ENCODE assay signal across 8 cellular contexts in genomic region chr2:111662771-111663470, GRCh38.
DNase-seq lines count a peak whose midpoint lies in the region; ATAC-seq and TF ChIP-seq lines count a peak whose summit lies in the region.

No MANE protein-coding gene starts in this region.

- peaks cover 9% of the 10 kb centered on the region for H3K4me1 Mint-ChIP-seq in activated T-helper 2 cell treated with anti-CD3 and anti-CD28 coated beads, Interferon-gamma antibody, Interleukin-2, Interleukin-4, amounts not matched to agents 10 μg/mL and 5 μg/mL and 100 μg/mL, durations not matched to agents 14 hours and 24 hours and 36 hours (ENCODE audit: low read depth)
- peaks cover 33% of the 10 kb centered on the region for H3K4me1 Mint-ChIP-seq in type B pancreatic cell (ENCODE audit: unreplicated experiment)

- peak overlapping the region; percentile 27 for H3K27ac Mint-ChIP-seq in activated T-helper 2 cell treated with anti-CD3 and anti-CD28 coated beads, Interferon-gamma antibody, Interleukin-2, Interleukin-4, amounts not matched to agents 10 μg/mL and 5 μg/mL and 100 μg/mL, durations not matched to agents 14 hours and 24 hours and 36 hours
- H3K27ac Mint-ChIP-seq in type B pancreatic cell, result no peak overlapping the region

- DNase-seq in activated T-helper 2 cell treated with anti-CD3 and anti-CD28 coated beads, Interferon-gamma antibody, Interleukin-2, Interleukin-4, amounts not matched to agents 10 μg/mL and 5 μg/mL and 100 μg/mL, durations not matched to agents 14 hours and 24 hours and 36 hours (ENCODE audit: low spot score), result peak; percentile 14
- DNase-seq in stimulated activated CD4-positive, alpha-beta T cell treated with anti-CD3 and anti-CD28 coated beads, Interleukin-4, amount 100 ng/mL, for 24 hours, result peak; percentile 60
- DNase-seq in type B pancreatic cell (ENCODE audit: extremely low spot score, unreplicated experiment) (no peak), Right ventricle myocardium inferior (ENCODE audit: missing footprints) (no peak)
- no peak for DNase-seq in NK-92 treated with Interleukin-12 subunit alpha and Interleukin-12 subunit beta, amount 100 ng/mL, for 24 hours (lab: John Stamatoyannopoulos, UW)

- ATAC-seq in GM19043 (IDR thresholded peaks at IDR 0.05; ENCODE audit: low read depth, unreplicated experiment) (peak; percentile 53), HG02852 (IDR thresholded peaks at IDR 0.05; ENCODE audit: unreplicated experiment) (peak; percentile 92), Right ventricle myocardium inferior (no peak), HG03196 (IDR thresholded peaks at IDR 0.05; ENCODE audit: unreplicated experiment) (no peak)

- no peaks in the 10 kb centered on the region for H3K36me3 Mint-ChIP-seq in activated T-helper 2 cell treated with anti-CD3 and anti-CD28 coated beads, Interferon-gamma antibody, Interleukin-2, Interleukin-4, amounts not matched to agents 10 μg/mL and 5 μg/mL and 100 μg/mL, durations not matched to agents 14 hours and 24 hours and 36 hours (ENCODE audit: low read depth)
- peaks cover 3% of the 10 kb centered on the region for H3K36me3 Mint-ChIP-seq in type B pancreatic cell

- H3K4me3 Mint-ChIP-seq in activated T-helper 2 cell treated with anti-CD3 and anti-CD28 coated beads, Interferon-gamma antibody, Interleukin-2, Interleukin-4, amounts not matched to agents 10 μg/mL and 5 μg/mL and 100 μg/mL, durations not matched to agents 14 hours and 24 hours and 36 hours (ENCODE audit: low read depth), result no peak overlapping the region
- H3K4me3 Mint-ChIP-seq in type B pancreatic cell, result no peak overlapping the region

- intact Hi-C loops in activated T-helper 2 cell treated with anti-CD3 and anti-CD28 coated beads, Interferon-gamma antibody, Interleukin-2, Interleukin-4, amounts not matched to agents 10 μg/mL and 5 μg/mL and 100 μg/mL, durations not matched to agents 14 hours and 24 hours and 36 hours (cut with micrococcal nuclease), result loop anchor here (5.0 kb wide), 1 partner anchor 36 kb away; no protein-coding TSS in a partner anchor
- intact Hi-C loops in Right ventricle myocardium inferior (cut with DNase I), result no loop called here

- peaks cover 32% of the 10 kb centered on the region for H3K27me3 Mint-ChIP-seq in activated T-helper 2 cell treated with anti-CD3 and anti-CD28 coated beads, Interferon-gamma antibody, Interleukin-2, Interleukin-4, amounts not matched to agents 10 μg/mL and 5 μg/mL and 100 μg/mL, durations not matched to agents 14 hours and 24 hours and 36 hours (ENCODE audit: low read depth)
- no peaks in the 10 kb centered on the region for H3K27me3 Mint-ChIP-seq in type B pancreatic cell

- no peak for TF ChIP-seq CTCF in type B pancreatic cell (conservative IDR thresholded peaks at IDR 0.05)

- no peaks in the 10 kb centered on the region for H3K9me3 Mint-ChIP-seq in activated T-helper 2 cell treated with anti-CD3 and anti-CD28 coated beads, Interferon-gamma antibody, Interleukin-2, Interleukin-4, amounts not matched to agents 10 μg/mL and 5 μg/mL and 100 μg/mL, durations not matched to agents 14 hours and 24 hours and 36 hours
- H3K9me3 Mint-ChIP-seq in type B pancreatic cell, result peaks cover 4% of the 10 kb centered on the region

Comparison
In these comparisons a context has a peak if more than half of its experiments do, and no peak if none do; other contexts are left out.
1. ATAC-seq: peak in GM19043 (single experiment) and HG02852 (single experiment); none in Right ventricle myocardium inferior (single experiment) and HG03196 (single experiment).
2. DNase-seq: peak in activated T-helper 2 cell treated with anti-CD3 and anti-CD28 coated beads, Interferon-gamma antibody, Interleukin-2, Interleukin-4, amounts not matched to agents 10 μg/mL and 5 μg/mL and 100 μg/mL, durations not matched to agents 14 hours and 24 hours and 36 hours (single experiment) and stimulated activated CD4-positive, alpha-beta T cell treated with anti-CD3 and anti-CD28 coated beads, Interleukin-4, amount 100 ng/mL, for 24 hours (single experiment); none in type B pancreatic cell (single experiment), NK-92 treated with Interleukin-12 subunit alpha and Interleukin-12 subunit beta, amount 100 ng/mL, for 24 hours (single experiment) and Right ventricle myocardium inferior (single experiment).